1 cellular context compared by ENCODE assay signal in genomic region chr1:89573410-89573809, GRCh38.
TF ChIP-seq lines count a peak whose summit lies in the region.

No MANE protein-coding gene starts in this region.

TF ChIP-seq in HepG2, 621 proteins besides CTCF, POLR2A, EP300 and RAD21:
- TF ChIP-seq BRF2 (CRISPR knock-in tag; IDR thresholded peaks at IDR 0.05) (no peak), MEIS1 (CRISPR knock-in tag; IDR thresholded peaks at IDR 0.05; ENCODE audit: borderline replicate concordance) (no peak), ZNF75D (CRISPR knock-in tag; IDR thresholded peaks at IDR 0.05; ENCODE audit: borderline replicate concordance) (no peak), ZNF616 (CRISPR knock-in tag; IDR thresholded peaks at IDR 0.05; ENCODE audit: low read depth) (no peak), SAP130 (CRISPR knock-in tag; IDR thresholded peaks at IDR 0.05; ENCODE audit: low read depth) (no peak), ZBTB8A (CRISPR knock-in tag; IDR thresholded peaks at IDR 0.05; ENCODE audit: borderline replicate concordance, low read depth) (no peak), RERE (CRISPR knock-in tag; IDR thresholded peaks at IDR 0.05; ENCODE audit: low read depth) (no peak), E2F1 (CRISPR knock-in tag; IDR thresholded peaks at IDR 0.05) (no peak), MAFF (IDR thresholded peaks at IDR 0.05; ENCODE audit: low read depth, low read length) (peak; percentile 82), CAMTA2 (CRISPR knock-in tag; IDR thresholded peaks at IDR 0.05; ENCODE audit: borderline replicate concordance) (no peak), KLF15 (CRISPR knock-in tag; IDR thresholded peaks at IDR 0.05; ENCODE audit: borderline replicate concordance) (no peak), MAFK (conservative IDR thresholded peaks at IDR 0.05 in 1 of 2, IDR thresholded peaks at IDR 0.05 in 1 of 2; ENCODE audit: low read length in 2 of 2) (peak; percentile 72 to 92)
